Comparison of ENCODE assay signal across 26 cellular contexts in genomic region chr11:116093065-116093464, GRCh38.
"Had no signal": no experiment of that assay in that cellular context is flagged by ENCODE, and none has a peak within 500 bp of the region (broad histone marks: within the 10 kb centered on the region; RNA-seq: fewer than 3 reads in every experiment).

No MANE protein-coding gene starts in this region.

- H3K27ac ChIP-seq: ascending aorta, breast epithelium, cardiac muscle cell, colonic mucosa had no signal

- H3K27me3 ChIP-seq: ascending aorta, cardiac muscle cell, colonic mucosa had no signal

- H3K36me3 Mint-ChIP-seq: activated naive CD4-positive, alpha-beta T cell treated with anti-CD3 and anti-CD28 coated beads, Interleukin-2, amount 10 ng/mL, durations not matched to agents 7 days and 5 days; activated naive CD4-positive, alpha-beta T cell treated with anti-CD3 and anti-CD28 coated beads, Interleukin-2, amount 50 U/mL, for 72 hours; activated naive CD8-positive, alpha-beta T cell treated with anti-CD3 and anti-CD28 coated beads, Interleukin-2, amount 10 ng/mL, durations not matched to agents 7 days and 5 days; brain had no signal

- H3K9me3 Mint-ChIP-seq: activated CD4-positive, alpha-beta memory T cell treated with anti-CD3 and anti-CD28 coated beads, Interleukin-2, amount 10 ng/mL, durations not matched to agents 7 days and 5 days; activated CD4-positive, alpha-beta T cell treated with anti-CD3 and anti-CD28 coated beads, Interleukin-2, amount 10 ng/mL, durations not matched to agents 7 days and 5 days; activated naive CD4-positive, alpha-beta T cell treated with anti-CD3 and anti-CD28 coated beads, Interleukin-2, amount 10 ng/mL, durations not matched to agents 7 days and 5 days; activated naive CD8-positive, alpha-beta T cell treated with anti-CD3 and anti-CD28 coated beads, Interleukin-2, amount 10 ng/mL, durations not matched to agents 7 days and 5 days; activated T-cell treated with anti-CD3 and anti-CD28 coated beads, Interleukin-2, amount 50 U/mL, for 24 hours had no signal

- H3K9me3 ChIP-seq: ascending aorta, breast epithelium, colonic mucosa had no signal

- ATAC-seq: activated naive CD4-positive, alpha-beta T cell treated with anti-CD3 and anti-CD28 coated beads, Interleukin-2, amount 50 U/mL, for 72 hours; activated T-cell treated with anti-CD3 and anti-CD28 coated beads, Interleukin-2, amount 50 U/mL, for 72 hours; esophagus mucosa had no signal

- H3K4me1 Mint-ChIP-seq: activated CD4-positive, alpha-beta memory T cell treated with anti-CD3 and anti-CD28 coated beads, Interleukin-2, amount 10 ng/mL, durations not matched to agents 7 days and 5 days; activated CD4-positive, alpha-beta T cell treated with anti-CD3 and anti-CD28 coated beads, Interleukin-2, amount 10 ng/mL, durations not matched to agents 7 days and 5 days; activated naive CD4-positive, alpha-beta T cell treated with anti-CD3 and anti-CD28 coated beads, Interleukin-2, amount 10 ng/mL, durations not matched to agents 7 days and 5 days; activated naive CD8-positive, alpha-beta T cell treated with anti-CD3 and anti-CD28 coated beads, Interleukin-2, amount 10 ng/mL, durations not matched to agents 7 days and 5 days had no signal

- H3K4me3 ChIP-seq: ascending aorta, breast epithelium, cardiac muscle cell, colonic mucosa had no signal

- H3K4me1 ChIP-seq: ascending aorta, breast epithelium, colonic mucosa had no signal

- DNase-seq: activated CD4-positive, alpha-beta memory T cell treated with anti-CD3 and anti-CD28 coated beads, Interleukin-2, amount 10 ng/mL, durations not matched to agents 7 days and 5 days; activated CD4-positive, alpha-beta T cell treated with anti-CD3 and anti-CD28 coated beads for 1 hour; activated CD4-positive, alpha-beta T cell treated with anti-CD3 and anti-CD28 coated beads for 4 hours; activated CD4-positive, alpha-beta T cell treated with anti-CD3 and anti-CD28 coated beads, Interleukin-2, amount 10 ng/mL, durations not matched to agents 7 days and 5 days; activated CD4-positive, alpha-beta T cell treated with anti-CD3 and anti-CD28 coated beads, Interleukin-2, amount 50 U/mL, for 4 hours; activated CD8-positive, alpha-beta memory T cell treated with anti-CD3 and anti-CD28 coated beads, Interleukin-2, amount 50 U/mL, for 48 hours; activated gamma-delta T cell; activated naive CD4-positive, alpha-beta T cell; activated naive CD4-positive, alpha-beta T cell treated with anti-CD3 and anti-CD28 coated beads, Interleukin-2, amount 10 ng/mL, durations not matched to agents 7 days and 5 days; activated naive CD8-positive, alpha-beta T cell treated with anti-CD3 and anti-CD28 coated beads, Interleukin-2, amount 10 ng/mL, durations not matched to agents 7 days and 5 days; activated T-cell treated with anti-CD3 and anti-CD28 coated beads for 4 hours; activated T-cell treated with anti-CD3 and anti-CD28 coated beads, Interleukin-2, amount 50 U/mL, for 24 hours; activated T-cell treated with anti-CD3 and anti-CD28 coated beads, Interleukin-2, amount 50 U/mL, for 72 hours; central memory CD4-positive, alpha-beta T cell; cerebellar nuclear complex; colonic mucosa; effector CD8-positive, alpha-beta T cell; foreskin fibroblast; head of caudate nucleus; T-helper 2 cell had no signal

- H3K36me3 ChIP-seq: ascending aorta, breast epithelium, cardiac muscle cell, colonic mucosa had no signal

- H3K27ac Mint-ChIP-seq: activated CD4-positive, alpha-beta memory T cell treated with anti-CD3 and anti-CD28 coated beads, Interleukin-2, amount 10 ng/mL, durations not matched to agents 7 days and 5 days; activated CD4-positive, alpha-beta T cell treated with anti-CD3 and anti-CD28 coated beads, Interleukin-2, amount 10 ng/mL, durations not matched to agents 7 days and 5 days; activated naive CD4-positive, alpha-beta T cell treated with anti-CD3 and anti-CD28 coated beads, Interleukin-2, amount 10 ng/mL, durations not matched to agents 7 days and 5 days; activated naive CD4-positive, alpha-beta T cell treated with anti-CD3 and anti-CD28 coated beads, Interleukin-2, amount 50 U/mL, for 72 hours; activated naive CD8-positive, alpha-beta T cell treated with anti-CD3 and anti-CD28 coated beads, Interleukin-2, amount 10 ng/mL, durations not matched to agents 7 days and 5 days; activated T-cell treated with anti-CD3 and anti-CD28 coated beads, Interleukin-2, amount 50 U/mL, for 24 hours; activated T-cell treated with anti-CD3 and anti-CD28 coated beads, Interleukin-2, amount 50 U/mL, for 72 hours; brain had no signal

- H3K27me3 Mint-ChIP-seq: activated CD4-positive, alpha-beta memory T cell treated with anti-CD3 and anti-CD28 coated beads, Interleukin-2, amount 10 ng/mL, durations not matched to agents 7 days and 5 days; activated CD4-positive, alpha-beta T cell treated with anti-CD3 and anti-CD28 coated beads, Interleukin-2, amount 10 ng/mL, durations not matched to agents 7 days and 5 days; activated naive CD4-positive, alpha-beta T cell treated with anti-CD3 and anti-CD28 coated beads, Interleukin-2, amount 10 ng/mL, durations not matched to agents 7 days and 5 days had no signal

- H3K4me3 Mint-ChIP-seq: activated CD4-positive, alpha-beta memory T cell treated with anti-CD3 and anti-CD28 coated beads, Interleukin-2, amount 10 ng/mL, durations not matched to agents 7 days and 5 days; activated CD4-positive, alpha-beta T cell treated with anti-CD3 and anti-CD28 coated beads, Interleukin-2, amount 10 ng/mL, durations not matched to agents 7 days and 5 days; activated naive CD4-positive, alpha-beta T cell treated with anti-CD3 and anti-CD28 coated beads, Interleukin-2, amount 10 ng/mL, durations not matched to agents 7 days and 5 days; activated naive CD8-positive, alpha-beta T cell treated with anti-CD3 and anti-CD28 coated beads, Interleukin-2, amount 10 ng/mL, durations not matched to agents 7 days and 5 days; activated T-cell treated with anti-CD3 and anti-CD28 coated beads, Interleukin-2, amount 50 U/mL, for 24 hours; activated T-cell treated with anti-CD3 and anti-CD28 coated beads, Interleukin-2, amount 50 U/mL, for 72 hours; brain had no signal
